In genomic region chr3:42608586-42608985, GRCh38 we compare ENCODE assay signal across 18 cellular contexts. TPM values are rescaled to one million over a fixed set of nuclear protein-coding genes. Genes with fewer than 3 reads are reported as not detected.
A peak's percentile ranks its signal among the peaks of the same experiment; 100 is the strongest.
DNase-seq lines count a peak whose midpoint lies in the region; ATAC-seq and TF ChIP-seq lines count a peak whose summit lies in the region.
"Had no signal": no experiment of that assay in that cellular context is flagged by ENCODE, and none has a peak within 500 bp of the region (broad histone marks: within the 10 kb centered on the region; RNA-seq: fewer than 3 reads in every experiment).

No MANE protein-coding gene starts in this region.

- H3K18ac ChIP-seq in trophoblast cell (ENCODE audit: low read length), result no peak overlapping the region

- no peak overlapping the region for H2AFZ ChIP-seq in trophoblast cell (ENCODE audit: insufficient read depth, low read length, poor library complexity)

- H4K12ac ChIP-seq in trophoblast cell (ENCODE audit: low read depth, low read length), result no peak overlapping the region

- H3K4me2 ChIP-seq in trophoblast cell (ENCODE audit: low read length), result no peak overlapping the region

- no peak overlapping the region for H3K14ac ChIP-seq in trophoblast cell (ENCODE audit: low read length)

- no peak overlapping the region for H3K4me3 Mint-ChIP-seq in stimulated activated naive CD8-positive, alpha-beta T cell treated with anti-CD3 and anti-CD28 coated beads, Interleukin-15, amount 100 ng/mL, for 72 hours
- H3K4me3 Mint-ChIP-seq: nephron had no signal

- H4K8ac ChIP-seq in trophoblast cell (ENCODE audit: low read depth, low read length), result no peak overlapping the region

- H4K91ac ChIP-seq in trophoblast cell (ENCODE audit: low read depth, low read length), result no peak overlapping the region

- H3K9me3 Mint-ChIP-seq in stimulated activated naive CD8-positive, alpha-beta T cell treated with anti-CD3 and anti-CD28 coated beads, Interleukin-15, amount 100 ng/mL, for 72 hours, result no peaks in the 10 kb centered on the region

- H2BK5ac ChIP-seq in trophoblast cell (ENCODE audit: low read depth, low read length, poor library complexity), result no peak overlapping the region

- CTCF ChIA-PET in RWPE1 (lab: Yijun Ruan, JAX), result interaction anchor here (0.6 to 1.1 kb wide), 2 partner anchors 11 to 104 kb away, joined by 3 read pairs; no protein-coding TSS in a partner anchor

- H3K79me2 ChIP-seq in trophoblast cell (ENCODE audit: control insufficient read depth, insufficient read depth, low read length, poor library complexity), result peaks cover 4% of the 10 kb centered on the region

- no peak overlapping the region for H3K27ac Mint-ChIP-seq in stimulated activated naive CD8-positive, alpha-beta T cell treated with anti-CD3 and anti-CD28 coated beads, Interleukin-15, amount 100 ng/mL, for 72 hours

- no peaks in the 10 kb centered on the region for H3K9me3 ChIP-seq in trophoblast cell (ENCODE audit: insufficient read depth, low read depth, low read length)
- H3K9me3 ChIP-seq: Caco-2 had no signal

- WGBS in trophoblast cell (ENCODE audit: extremely low coverage, insufficient coverage, insufficient read length), result no CpG with 5 or more reads among the region's 6 CpGs

- peaks cover 5 to 11% of the 10 kb centered on the region in 2 experiments for H3K36me3 ChIP-seq in trophoblast cell (ENCODE audit: control insufficient read depth in 1 of 2, insufficient read depth in 2 of 2, low read length in 2 of 2)

- no peak overlapping the region for H3K9ac ChIP-seq in trophoblast cell (ENCODE audit: low read length)

- TF ChIP-seq CTCF in RWPE1 (conservative IDR thresholded peaks at IDR 0.05; ENCODE audit: low read depth) (no peak), fibroblast of mammary gland (conservative IDR thresholded peaks at IDR 0.05; ENCODE audit: control insufficient read depth, insufficient read depth, low read depth, low read length) (no peak)

- no peaks in the 10 kb centered on the region for H3K79me1 ChIP-seq in trophoblast cell (ENCODE audit: low read length)

- H3K4me3 ChIP-seq in fibroblast of mammary gland (ENCODE audit: control insufficient read depth, low read depth, low read length) (no peak overlapping the region), trophoblast cell (ENCODE audit: low read depth, low read length) (no peak overlapping the region)
- H3K4me3 ChIP-seq: heart right ventricle had no signal

- H2BK12ac ChIP-seq in trophoblast cell (ENCODE audit: low read length), result no peak overlapping the region

- peak overlapping the region; percentile 95 for H3K4ac ChIP-seq in trophoblast cell (ENCODE audit: low read depth, low read length)

- no peak overlapping the region for H3K23ac ChIP-seq in trophoblast cell (ENCODE audit: low read length)

- no peaks in the 10 kb centered on the region for H3K27me3 Mint-ChIP-seq in stimulated activated naive CD8-positive, alpha-beta T cell treated with anti-CD3 and anti-CD28 coated beads, Interleukin-15, amount 100 ng/mL, for 72 hours

- no peak for ATAC-seq in stimulated activated naive CD8-positive, alpha-beta T cell treated with anti-CD3 and anti-CD28 coated beads, Interleukin-15, amount 100 ng/mL, for 72 hours
- ATAC-seq: left colon had no signal

- 0 out of 2 replicates have a peak overlapping the region, but pooled peaks have one; percentile 42 for H3K27ac ChIP-seq in RWPE1
- H3K27ac ChIP-seq in trophoblast cell (ENCODE audit: low read depth, low read length), result no peak overlapping the region
- H3K27ac ChIP-seq: 22Rv1 had no signal

- H2AK5ac ChIP-seq in trophoblast cell (ENCODE audit: low read length), result no peak overlapping the region

- DNase-seq in DMS 273 (lab: John Stamatoyannopoulos, UW; ENCODE audit: unreplicated experiment) (peak; percentile 25), DMS 273 treated with DMSO at 0.1 percent for 48 hours (lab: John Stamatoyannopoulos, UW) (no peak), RWPE1 (ENCODE audit: low spot score) (no peak), fibroblast of mammary gland (ENCODE audit: low read depth) (peak; percentile 42), trophoblast cell (no peak), OCI-M1 (lab: John Stamatoyannopoulos, UW) (no peak), NCI-H187 (lab: John Stamatoyannopoulos, UW) (no peak)
- no peak for DNase-seq in stimulated activated naive CD8-positive, alpha-beta T cell treated with anti-CD3 and anti-CD28 coated beads, Interleukin-15, amount 100 ng/mL, for 72 hours
- DNase-seq: activated CD4-positive, CD25-positive, alpha-beta regulatory T cell treated with anti-CD3 and anti-CD28 coated beads, Interleukin-2, amount 50 U/mL, for 72 hours; activated T-cell treated with anti-CD3 and anti-CD28 coated beads for 4 hours; aorta; Caco-2; effector memory CD4-positive, alpha-beta T cell; left colon; MV-4-11 had no signal

- H3K27me3 ChIP-seq in trophoblast cell (ENCODE audit: insufficient read depth, low read length), result no peaks in the 10 kb centered on the region
- H3K27me3 ChIP-seq: heart right ventricle had no signal

- no peaks in the 10 kb centered on the region for H3K4me1 ChIP-seq in trophoblast cell (ENCODE audit: control insufficient read depth in 1 of 2, insufficient read depth in 2 of 2, low read length in 2 of 2)
- H3K4me1 ChIP-seq: Caco-2 had no signal

- H2BK120ac ChIP-seq in trophoblast cell (ENCODE audit: insufficient read depth, low read length, poor library complexity), result no peak overlapping the region

- peaks cover 78% of the 10 kb centered on the region for H3K4me1 Mint-ChIP-seq in stimulated activated naive CD8-positive, alpha-beta T cell treated with anti-CD3 and anti-CD28 coated beads, Interleukin-15, amount 100 ng/mL, for 72 hours

- POLR2A ChIA-PET in RWPE1 (lab: Yijun Ruan, JAX; ENCODE audit: low non-redundant PET), result no interaction called here

RNA-seq across cellular contexts. Expression of gene NKTR, which starts 8.1 kb away (rescaled TPM):
- polyA plus RNA-seq in trophoblast cell (2013), result 35.3 and 36.7 TPM in 2 replicates

RNA-seq across cellular contexts. Expression of gene SS18L2, which starts 17.9 kb away (rescaled TPM):
- polyA plus RNA-seq in trophoblast cell (2013), result 38.8 and 38.9 TPM in 2 replicates

RNA-seq across cellular contexts. Expression of gene SEC22C, which starts 26.8 kb away (rescaled TPM):
- polyA plus RNA-seq in trophoblast cell (2013), result 16.7 and 18.1 TPM in 2 replicates

RNA-seq across cellular contexts. Expression of gene ZBTB47, which starts 44.9 kb away (rescaled TPM):
- polyA plus RNA-seq in trophoblast cell (2013), result 3.2 and 3.4 TPM in 2 replicates

Comparison
In these comparisons a context has a peak if more than half of its experiments do, and no peak if none do; other contexts are left out.
1. DNase-seq: peak in DMS 273 (single experiment) and fibroblast of mammary gland (single experiment); none in DMS 273 treated with DMSO at 0.1 percent for 48 hours (single experiment), RWPE1 (single experiment), trophoblast cell (0 of 2), stimulated activated naive CD8-positive, alpha-beta T cell treated with anti-CD3 and anti-CD28 coated beads, Interleukin-15, amount 100 ng/mL, for 72 hours (0 of 2), OCI-M1 (single experiment) and NCI-H187 (0 of 2).